ENCODE assay signal across 35 cellular contexts in the genomic region with DNA sequence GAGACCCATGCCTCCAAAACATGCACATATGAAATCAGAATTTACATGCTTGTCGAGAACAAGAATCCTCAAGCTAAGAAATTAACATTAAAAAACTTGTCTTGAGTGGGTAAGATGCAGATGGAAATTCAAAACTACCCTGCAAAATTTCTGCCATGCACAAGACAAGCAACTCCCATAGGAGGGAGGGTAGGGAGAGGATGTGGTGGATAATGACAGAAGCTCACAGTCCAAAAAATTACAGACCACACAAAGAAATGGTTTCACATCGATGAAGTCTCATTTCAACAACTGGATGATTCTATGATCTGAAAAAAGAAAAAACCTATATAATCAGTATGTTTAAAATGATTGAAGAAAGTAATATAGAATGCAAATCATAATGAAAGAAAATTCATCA.
"Had no signal": no experiment of that assay in that cellular context is flagged by ENCODE, and none has a peak within 500 bp of the region (broad histone marks: within the 10 kb centered on the region; RNA-seq: fewer than 3 reads in every experiment).

No MANE protein-coding gene starts in this region.

- DNase-seq: activated CD4-positive, alpha-beta memory T cell treated with anti-CD3 and anti-CD28 coated beads, Interleukin-2, amount 10 ng/mL, durations not matched to agents 7 days and 5 days; activated CD4-positive, alpha-beta T cell treated with anti-CD3 and anti-CD28 coated beads for 4 hours; activated CD8-positive, alpha-beta memory T cell treated with anti-CD3 and anti-CD28 coated beads for 24 hours; activated CD8-positive, alpha-beta memory T cell treated with anti-CD3 and anti-CD28 coated beads, Interleukin-2, amount 10 ng/mL, durations not matched to agents 7 days and 5 days; activated CD8-positive, alpha-beta memory T cell treated with anti-CD3 and anti-CD28 coated beads, Interleukin-2, amount 50 U/mL, for 48 hours; activated effector memory CD4-positive, alpha-beta T cell treated with anti-CD3 and anti-CD28 coated beads, Interleukin-2, amount 50 U/mL, for 16 hours; activated naive CD4-positive, alpha-beta T cell; activated naive CD4-positive, alpha-beta T cell treated with anti-CD3 and anti-CD28 coated beads, Interleukin-2, amount 50 U/mL, for 16 hours; activated naive CD8-positive, alpha-beta T cell treated with anti-CD3 and anti-CD28 coated beads for 36 hours; activated T-cell treated with anti-CD3 and anti-CD28 coated beads, Interleukin-2, amount 50 U/mL, for 72 hours; amniotic stem cell; aorta; NCI-H1048; NCI-H1105 treated with DMSO at 0.1 percent for 48 hours; NCI-H1436; NCI-H1694 treated with DMSO at 0.1 percent for 48 hours; NCI-H2029 treated with DMSO at 0.1 percent for 48 hours; NCI-H2107; NCI-H2171; NCI-H510A; NCI-H526; NCI-H748 treated with DMSO at 0.1 percent for 48 hours; NK-92 treated with Interleukin-12 subunit alpha and Interleukin-12 subunit beta, amount 100 ng/mL, for 24 hours; PC-3; Peyer's patch; RPMI8226; SHP77 treated with DMSO at 0.1 percent for 48 hours; SK-N-SH had no signal

- H3K4me2 ChIP-seq: SK-N-SH had no signal

- ATAC-seq: activated CD4-positive, CD25-positive, alpha-beta regulatory T cell treated with anti-CD3 and anti-CD28 coated beads, Interleukin-2, amount 50 U/mL, for 24 hours; activated CD8-positive, alpha-beta memory T cell treated with anti-CD3 and anti-CD28 coated beads, Interleukin-2, amount 10 ng/mL, durations not matched to agents 7 days and 5 days; activated T-cell treated with anti-CD3 and anti-CD28 coated beads, Interleukin-2, amount 50 U/mL, for 72 hours; activated T-helper 17 cell treated with anti-CD3 and anti-CD28 coated beads, Interleukin-2, amount 50 U/mL, for 72 hours; PC-3 had no signal

- H3K27ac ChIP-seq: cardiac muscle cell, Peyer's patch, SJSA1 had no signal

- H3K36me3 ChIP-seq: cardiac muscle cell, Peyer's patch, SJSA1 had no signal

- H3K4me1 ChIP-seq: Peyer's patch, SJSA1 had no signal

- H3K27me3 Mint-ChIP-seq: activated CD4-positive, alpha-beta memory T cell treated with anti-CD3 and anti-CD28 coated beads, Interleukin-2, amount 10 ng/mL, durations not matched to agents 7 days and 5 days; activated CD8-positive, alpha-beta memory T cell treated with anti-CD3 and anti-CD28 coated beads, Interleukin-2, amount 10 ng/mL, durations not matched to agents 7 days and 5 days; activated naive CD8-positive, alpha-beta T cell treated with anti-CD3 and anti-CD28 coated beads for 36 hours; activated T-helper 17 cell treated with anti-CD3 and anti-CD28 coated beads, Interleukin-2, amount 50 U/mL, for 72 hours had no signal

- H3K27ac Mint-ChIP-seq: activated CD4-positive, alpha-beta memory T cell treated with anti-CD3 and anti-CD28 coated beads, Interleukin-2, amount 10 ng/mL, durations not matched to agents 7 days and 5 days; activated CD8-positive, alpha-beta memory T cell treated with anti-CD3 and anti-CD28 coated beads, Interleukin-2, amount 10 ng/mL, durations not matched to agents 7 days and 5 days; activated naive CD8-positive, alpha-beta T cell treated with anti-CD3 and anti-CD28 coated beads for 36 hours; activated T-helper 17 cell treated with anti-CD3 and anti-CD28 coated beads, Interleukin-2, amount 50 U/mL, for 72 hours; T-helper 1 cell treated with Interleukin-12 subunit alpha and Interleukin-12 subunit beta and Interleukin-4 antibody, amounts not matched to agents 30 μg/mL and 1 μg/mL, for 36 hours; T-helper 2 cell treated with Interferon-gamma antibody and Interleukin-4, amounts not matched to agents 5 μg/mL and 100 μg/mL, for 36 hours; WTC11 had no signal

- H3K4me3 Mint-ChIP-seq: activated CD4-positive, alpha-beta memory T cell treated with anti-CD3 and anti-CD28 coated beads, Interleukin-2, amount 10 ng/mL, durations not matched to agents 7 days and 5 days; activated CD8-positive, alpha-beta memory T cell treated with anti-CD3 and anti-CD28 coated beads, Interleukin-2, amount 10 ng/mL, durations not matched to agents 7 days and 5 days; activated naive CD8-positive, alpha-beta T cell treated with anti-CD3 and anti-CD28 coated beads for 36 hours; T-helper 1 cell treated with Interleukin-12 subunit alpha and Interleukin-12 subunit beta and Interleukin-4 antibody, amounts not matched to agents 30 μg/mL and 1 μg/mL, for 36 hours; T-helper 2 cell treated with Interferon-gamma antibody and Interleukin-4, amounts not matched to agents 5 μg/mL and 100 μg/mL, for 36 hours; WTC11 had no signal

- H3K9me3 Mint-ChIP-seq: activated T-helper 17 cell treated with anti-CD3 and anti-CD28 coated beads, Interleukin-2, amount 50 U/mL, for 72 hours had no signal

- H3K27me3 ChIP-seq: cardiac muscle cell, Peyer's patch, SJSA1 had no signal

- H3K9me3 ChIP-seq: Peyer's patch, SK-N-SH had no signal

- H3K4me3 ChIP-seq: cardiac muscle cell, Peyer's patch, SJSA1 had no signal

- H3K4me1 Mint-ChIP-seq: activated T-helper 17 cell treated with anti-CD3 and anti-CD28 coated beads, Interleukin-2, amount 50 U/mL, for 72 hours; WTC11 had no signal
